In genomic region chrX:104165894-104166734, GRCh38 we compare ENCODE assay signal across 8 cellular contexts. TPM values are rescaled to one million over a fixed set of nuclear protein-coding genes. Genes with fewer than 3 reads are reported as not detected.
DNase-seq lines count a peak whose midpoint lies in the region; ATAC-seq and TF ChIP-seq lines count a peak whose summit lies in the region.

TSS of gene FAM199X (plus strand) at chrX:104166453. CDS start at chrX:104166786, 333 bp downstream.

- peak within 1 kb of the TSS; percentile 51 for H3K27ac ChIP-seq in CD8-positive, alpha-beta memory T cell (ENCODE audit: low read depth, low read length)
- H3K27ac ChIP-seq in duodenal mucosa (ENCODE audit: low read depth, low read length) (peak within 1 kb of the TSS; percentile 62), lower lobe of right lung (peak within 1 kb of the TSS; percentile 88)

- no peaks in the 10 kb centered on the region for H3K9me3 Mint-ChIP-seq in CD8-positive, alpha-beta memory T cell
- H3K9me3 Mint-ChIP-seq in activated CD4-positive, alpha-beta memory T cell treated with anti-CD3 and anti-CD28 coated beads for 36 hours = no peaks in the 10 kb centered on the region

- no peaks in the 10 kb centered on the region for H3K27me3 ChIP-seq in CD8-positive, alpha-beta memory T cell (ENCODE audit: insufficient read depth, low read length, poor library complexity, severe bottlenecking)
- H3K27me3 ChIP-seq in duodenal mucosa (ENCODE audit: control insufficient read depth in 1 of 2, insufficient read depth in 2 of 2, low read length in 2 of 2) (no peaks in the 10 kb centered on the region), lower lobe of right lung (ENCODE audit: low read depth) (no peaks in the 10 kb centered on the region)

- no peaks in the 10 kb centered on the region for H3K36me3 ChIP-seq in CD8-positive, alpha-beta memory T cell (ENCODE audit: insufficient read depth, low read length)
- no peaks in the 10 kb centered on the region for H3K36me3 ChIP-seq in duodenal mucosa (ENCODE audit: control insufficient read depth in 1 of 2, insufficient read depth in 2 of 2, low read length in 2 of 2)
- no peaks in the 10 kb centered on the region for H3K36me3 ChIP-seq in lower lobe of right lung

- intact Hi-C loops in activated CD4-positive, alpha-beta memory T cell treated with anti-CD3 and anti-CD28 coated beads for 36 hours (cut with micrococcal nuclease) = loop anchor here (1.0 to 2.0 kb wide), 4 partner anchors 9 to 480 kb away; partner anchors contain the start of genes MORF4L2 and SLC25A53
- intact Hi-C loops in lower lobe of right lung (cut with DNase I) = no loop called here

- H3K4me1 Mint-ChIP-seq in CD8-positive, alpha-beta memory T cell = peaks cover 33 to 48% (median 44%) of the 10 kb centered on the region in 3 donors
- H3K4me1 Mint-ChIP-seq in activated CD4-positive, alpha-beta memory T cell treated with anti-CD3 and anti-CD28 coated beads for 36 hours (ENCODE audit: low read depth) = peaks cover 35% of the 10 kb centered on the region

- POLR2A ChIA-PET in CD8-positive, alpha-beta memory T cell (lab: Charles Lee) = interaction anchor here (2.4 kb wide), 1 partner anchor 9 kb away, joined by 19 read pairs; the partner anchor contains the start of gene SLC25A53
- POLR2A ChIA-PET in activated CD4-positive, alpha-beta memory T cell treated with anti-CD3 and anti-CD28 coated beads for 36 hours (lab: Charles Lee) = interaction anchor here (2.7 kb wide), 1 partner anchor 9 kb away, joined by 21 read pairs; the partner anchor contains the start of gene SLC25A53

- peaks cover 20% of the 10 kb centered on the region for H3K4me1 ChIP-seq in CD8-positive, alpha-beta memory T cell (ENCODE audit: insufficient read depth, low read length)
- H3K4me1 ChIP-seq in duodenal mucosa (ENCODE audit: control insufficient read depth in 1 of 2, insufficient read depth in 2 of 2, low read length in 2 of 2) (peaks cover 7 to 13% of the 10 kb centered on the region in 2 donors), lower lobe of right lung (peaks cover 9% of the 10 kb centered on the region)

- H3K9ac ChIP-seq in duodenal mucosa (ENCODE audit: low read depth in 1 of 2, low read length in 2 of 2) = peak within 1 kb of the TSS; percentile 65 to 94

- H3K36me3 Mint-ChIP-seq in CD8-positive, alpha-beta memory T cell = peaks cover 0 to 5% (median 0%) of the 10 kb centered on the region in 3 donors
- H3K36me3 Mint-ChIP-seq in activated CD4-positive, alpha-beta memory T cell treated with anti-CD3 and anti-CD28 coated beads for 36 hours = peaks cover 3% of the 10 kb centered on the region

- CTCF ChIA-PET in CD8-positive, alpha-beta memory T cell (lab: Charles Lee) = interaction anchor here (0.6 to 2.1 kb wide), 6 partner anchors 8 to 67 kb away, joined by 3 to 14 read pairs (median 4); partner anchors contain the start of gene SLC25A53
- CTCF ChIA-PET in activated CD4-positive, alpha-beta memory T cell treated with anti-CD3 and anti-CD28 coated beads for 36 hours (lab: Charles Lee) = interaction anchor here (1.1 to 2.6 kb wide), 4 partner anchors 9 to 29 kb away, joined by 3 to 24 read pairs (median 8); partner anchors contain the start of gene SLC25A53

- H3K27me3 Mint-ChIP-seq in CD8-positive, alpha-beta memory T cell = peaks cover 0 to 2% of the 10 kb centered on the region in 2 donors
- H3K27me3 Mint-ChIP-seq in activated CD4-positive, alpha-beta memory T cell treated with anti-CD3 and anti-CD28 coated beads for 36 hours = no peaks in the 10 kb centered on the region

- H3K4me3 Mint-ChIP-seq in CD8-positive, alpha-beta memory T cell = peak within 1 kb of the TSS; percentile 79 to 96 (median 86)
- peak within 1 kb of the TSS; percentile 75 for H3K4me3 Mint-ChIP-seq in activated CD4-positive, alpha-beta memory T cell treated with anti-CD3 and anti-CD28 coated beads for 36 hours

- no peaks in the 10 kb centered on the region for H3K9me3 ChIP-seq in CD8-positive, alpha-beta memory T cell (ENCODE audit: low read length)
- H3K9me3 ChIP-seq in duodenal mucosa (ENCODE audit: control insufficient read depth in 1 of 2, low read length in 2 of 2) = no peaks in the 10 kb centered on the region
- H3K9me3 ChIP-seq in lower lobe of right lung = no peaks in the 10 kb centered on the region

- peak within 1 kb of the TSS; percentile 66 for H3K4me3 ChIP-seq in CD8-positive, alpha-beta memory T cell (ENCODE audit: low read length)
- H3K4me3 ChIP-seq in duodenal mucosa (ENCODE audit: low read depth in 1 of 2, low read length in 2 of 2) = peak within 1 kb of the TSS; percentile 81 to 83
- peak within 1 kb of the TSS; percentile 78 for H3K4me3 ChIP-seq in lower lobe of right lung

- TF ChIP-seq CTCF in lower lobe of right lung (IDR thresholded peaks at IDR 0.05) = peak; percentile 69

- peak within 1 kb of the TSS; percentile 77 to 97 (median 92) for H3K27ac Mint-ChIP-seq in CD8-positive, alpha-beta memory T cell
- H3K27ac Mint-ChIP-seq in activated CD4-positive, alpha-beta memory T cell treated with anti-CD3 and anti-CD28 coated beads for 36 hours = peak within 1 kb of the TSS; percentile 73

- ATAC-seq in GM19452 (IDR thresholded peaks at IDR 0.05; ENCODE audit: unreplicated experiment) (peak; percentile 95), HG03575 (IDR thresholded peaks at IDR 0.05; ENCODE audit: extremely low read depth, insufficient number of reproducible peaks, low FRiP score, unreplicated experiment) (peak; percentile 87), lower lobe of right lung (peak; percentile 99 to 100)

- peak; percentile 75 to 89 (median 82) for DNase-seq in CD8-positive, alpha-beta memory T cell
- peak; percentile 92 for DNase-seq in NCI-H82 (lab: John Stamatoyannopoulos, UW)
- peak; percentile 89 for DNase-seq in activated CD4-positive, alpha-beta memory T cell treated with anti-CD3 and anti-CD28 coated beads for 36 hours
- DNase-seq in lower lobe of right lung = peak; percentile 94
- DNase-seq in stimulated activated CD4-positive, alpha-beta T cell treated with anti-CD3 and anti-CD28 coated beads, TNF-alpha, amount 100 ng/mL, for 1 hour (ENCODE audit: low read depth in 3 of 3, low spot score in 1 of 3) = peak; percentile 53 to 66 (median 65)

RNA-seq across cellular contexts. Expression of gene FAM199X, which starts in this region (rescaled TPM):
- total RNA-seq in CD8-positive, alpha-beta memory T cell = 10 to 100 TPM; 10.2 to 10.7 TPM
- polyA plus RNA-seq in CD8-positive, alpha-beta memory T cell = 8.6 TPM
- 1 to 10 TPM; 8.3 to 9.1 TPM for total RNA-seq in activated CD4-positive, alpha-beta memory T cell treated with anti-CD3 and anti-CD28 coated beads for 36 hours
- total RNA-seq in lower lobe of right lung = 16.6 TPM

Comparison
In these comparisons a context has a peak if more than half of its experiments do, and no peak if none do; other contexts are left out.
1. Peak in every context shown above with its lines: DNase-seq, ATAC-seq, H3K4me3 ChIP-seq and H3K27ac ChIP-seq.